In genomic region chr15:90387534-90388461, GRCh38 we compare ENCODE assay signal across 8 cellular contexts. TPM values are rescaled to one million over a fixed set of nuclear protein-coding genes. Genes with fewer than 3 reads are reported as not detected.
DNase-seq lines count a peak whose midpoint lies in the region; ATAC-seq and TF ChIP-seq lines count a peak whose summit lies in the region.

IQGAP1 (plus strand) TSS chr15:90388242; CDS start chr15:90388342, 100 bp downstream.

- no peaks in the 10 kb centered on the region for H3K27me3 ChIP-seq in RWPE2 (ENCODE audit: insufficient read depth, poor library complexity, severe bottlenecking)

- DNase-seq in EH (ENCODE audit: low read depth): peak; percentile 98
- peak; percentile 95 for DNase-seq in H4 (ENCODE audit: low spot score)
- DNase-seq in LoVo (ENCODE audit: low spot score): peak; percentile 98
- DNase-seq in RWPE2 (ENCODE audit: low spot score): peak; percentile 100
- DNase-seq in activated T-helper 9 cell treated with anti-CD3 and anti-CD28 coated beads, Interleukin-2, amount 50 U/mL, for 16 hours (ENCODE audit: low read depth): peak; percentile 94
- peak; percentile 96 for DNase-seq in fibroblast of the aortic adventitia (ENCODE audit: low read depth)
- peak; percentile 98 for DNase-seq in nephron progenitor cell
- DNase-seq in stimulated activated naive CD8-positive, alpha-beta T cell treated with anti-CD3 and anti-CD28 coated beads, Interleukin-15, amount 100 ng/mL, for 72 hours: peak; percentile 94 to 97

- no peak within 1 kb of the TSS for H3K27ac Mint-ChIP-seq in nephron progenitor cell
- peak within 1 kb of the TSS; percentile 94 to 99 for H3K27ac Mint-ChIP-seq in stimulated activated naive CD8-positive, alpha-beta T cell treated with anti-CD3 and anti-CD28 coated beads, Interleukin-15, amount 100 ng/mL, for 72 hours

- H3K9me3 ChIP-seq in RWPE2 (ENCODE audit: severe bottlenecking): no peaks in the 10 kb centered on the region

- H3K36me3 Mint-ChIP-seq in nephron progenitor cell (ENCODE audit: low read depth): peaks cover 18% of the 10 kb centered on the region

- H3K36me3 ChIP-seq in RWPE2 (ENCODE audit: low read depth): peaks cover 29% of the 10 kb centered on the region

- H3K4me3 Mint-ChIP-seq in nephron progenitor cell: peak within 1 kb of the TSS; percentile 85
- H3K4me3 Mint-ChIP-seq in stimulated activated naive CD8-positive, alpha-beta T cell treated with anti-CD3 and anti-CD28 coated beads, Interleukin-15, amount 100 ng/mL, for 72 hours: peak within 1 kb of the TSS; percentile 95 to 98

- H3K27me3 Mint-ChIP-seq in nephron progenitor cell (ENCODE audit: low read depth, poor library complexity): peaks cover 5% of the 10 kb centered on the region
- H3K27me3 Mint-ChIP-seq in stimulated activated naive CD8-positive, alpha-beta T cell treated with anti-CD3 and anti-CD28 coated beads, Interleukin-15, amount 100 ng/mL, for 72 hours: no peaks in the 10 kb centered on the region

- H3K4me1 ChIP-seq in RWPE2 (ENCODE audit: insufficient read depth, poor library complexity, severe bottlenecking): peaks cover 23% of the 10 kb centered on the region

- H3K4me3 ChIP-seq in RWPE2 (ENCODE audit: severe bottlenecking) (peak within 1 kb of the TSS; percentile 87), fibroblast of the aortic adventitia (ENCODE audit: low read depth, low read length) (peak within 1 kb of the TSS; percentile 97)

- peaks cover 37% of the 10 kb centered on the region for H3K4me1 Mint-ChIP-seq in nephron progenitor cell
- H3K4me1 Mint-ChIP-seq in stimulated activated naive CD8-positive, alpha-beta T cell treated with anti-CD3 and anti-CD28 coated beads, Interleukin-15, amount 100 ng/mL, for 72 hours: peaks cover 44% of the 10 kb centered on the region

- no peak for TF ChIP-seq CTCF in RWPE2 (IDR thresholded peaks at IDR 0.05; ENCODE audit: poor library complexity, severe bottlenecking)
- no peak for TF ChIP-seq CTCF in fibroblast of the aortic adventitia (IDR thresholded peaks at IDR 0.05; ENCODE audit: insufficient read depth, low read length)
- TF ChIP-seq CTCF in nephron progenitor cell (IDR thresholded peaks at IDR 0.05): no peak

- no peaks in the 10 kb centered on the region for H3K9me3 Mint-ChIP-seq in nephron progenitor cell
- no peaks in the 10 kb centered on the region for H3K9me3 Mint-ChIP-seq in stimulated activated naive CD8-positive, alpha-beta T cell treated with anti-CD3 and anti-CD28 coated beads, Interleukin-15, amount 100 ng/mL, for 72 hours

- peak; percentile 95 for ATAC-seq in RWPE2 (ENCODE audit: low read depth)
- ATAC-seq in stimulated activated naive CD8-positive, alpha-beta T cell treated with anti-CD3 and anti-CD28 coated beads, Interleukin-15, amount 100 ng/mL, for 72 hours: peak; percentile 94

- H3K27ac ChIP-seq in RWPE2 (ENCODE audit: poor library complexity, severe bottlenecking): peak within 1 kb of the TSS; percentile 81

RNA-seq across cellular contexts. Expression of gene IQGAP1, which starts in this region (rescaled TPM):
- 39.7 and 53.3 TPM in 2 replicates for total RNA-seq in H4 (2014; rRNA removed; shearing (Covaris generic))
- 164 and 289 TPM in 2 replicates for total RNA-seq in fibroblast of the aortic adventitia (ENCODE audit: low replicate concordance)

Comparison
In these comparisons a context has a peak if more than half of its experiments do, and no peak if none do; other contexts are left out.
1. Peak in every context shown above with its lines: DNase-seq, ATAC-seq, H3K4me3 ChIP-seq and H3K27ac ChIP-seq.